Comparison of ENCODE assay signal across 8 cellular contexts in genomic region chr5:65925094-65925600, GRCh38. TPM values are rescaled to one million over a fixed set of nuclear protein-coding genes. Genes with fewer than 3 reads are reported as not detected.
DNase-seq lines count a peak whose midpoint lies in the region; ATAC-seq and TF ChIP-seq lines count a peak whose summit lies in the region.

No MANE protein-coding gene starts in this region.

- H3K4me3 ChIP-seq in Caco-2 (ENCODE audit: low read depth, low read length) (peak overlapping the region; percentile 78), fibroblast of pulmonary artery (replicated peaks; ENCODE audit: low read depth, low read length) (peak overlapping the region; percentile 62), subcutaneous abdominal adipose tissue (ENCODE audit: low read depth in 1 of 5, low read length in 5 of 5) (peak overlapping the region; percentile 81 to 92 (median 87))

- TF ChIP-seq CTCF in Caco-2 (IDR thresholded peaks at IDR 0.05; ENCODE audit: insufficient read depth in 1 of 2, low read depth in 1 of 2, low read length in 1 of 2, severe bottlenecking in 1 of 2, unreplicated experiment in 1 of 2) = no peak
- no peak for TF ChIP-seq CTCF in fibroblast of pulmonary artery (IDR thresholded peaks at IDR 0.05; ENCODE audit: low read length, missing control alignments)
- no peak for TF ChIP-seq CTCF in neural crest cell (conservative IDR thresholded peaks at IDR 0.05)

- H3K4me3 Mint-ChIP-seq in Caco-2 (ENCODE audit: unreplicated experiment) (peak overlapping the region; percentile 84), neural crest cell (peak overlapping the region; percentile 92)
- peak overlapping the region; percentile 90 for H3K4me3 Mint-ChIP-seq in activated T-helper 17 cell treated with anti-CD3 and anti-CD28 coated beads, Interleukin-2, amount 50 U/mL, for 72 hours

- no peaks in the 10 kb centered on the region for H3K9me3 Mint-ChIP-seq in Caco-2 (ENCODE audit: unreplicated experiment)
- no peaks in the 10 kb centered on the region for H3K9me3 Mint-ChIP-seq in activated T-helper 17 cell treated with anti-CD3 and anti-CD28 coated beads, Interleukin-2, amount 50 U/mL, for 72 hours
- H3K9me3 Mint-ChIP-seq in neural crest cell = no peaks in the 10 kb centered on the region

- H3K27ac Mint-ChIP-seq in Caco-2 (ENCODE audit: unreplicated experiment) (peak overlapping the region; percentile 97), neural crest cell (ENCODE audit: unreplicated experiment) (peak overlapping the region; percentile 98)
- peak overlapping the region; percentile 78 for H3K27ac Mint-ChIP-seq in activated T-helper 17 cell treated with anti-CD3 and anti-CD28 coated beads, Interleukin-2, amount 50 U/mL, for 72 hours

- intact Hi-C loops in Caco-2 (cut with micrococcal nuclease; ENCODE audit: unreplicated experiment) = loop anchor here (1.0 kb wide), 1 partner anchor 183 kb away; no protein-coding TSS in a partner anchor

- H3K9me3 ChIP-seq in Caco-2 = no peaks in the 10 kb centered on the region
- no peaks in the 10 kb centered on the region for H3K9me3 ChIP-seq in subcutaneous abdominal adipose tissue (ENCODE audit: control insufficient read depth in 5 of 5, low read length in 5 of 5)

- DNase-seq in Caco-2 = peak; percentile 67 to 70
- DNase-seq in HT-29 (ENCODE audit: low spot score) = peak; percentile 67
- DNase-seq in RKO (ENCODE audit: low spot score) = peak; percentile 73
- peak; percentile 78 for DNase-seq in fibroblast of pulmonary artery (ENCODE audit: low read depth)
- DNase-seq in neural crest cell (ENCODE audit: low read depth, low spot score) = no peak

- H3K36me3 ChIP-seq in Caco-2 (ENCODE audit: control insufficient read depth, insufficient read depth, low read length) (no peaks in the 10 kb centered on the region), subcutaneous abdominal adipose tissue (ENCODE audit: control insufficient read depth in 5 of 5, insufficient read depth in 5 of 5, low read length in 5 of 5) (no peaks in the 10 kb centered on the region)

- H3K27me3 ChIP-seq in Caco-2 (replicated peaks; ENCODE audit: control insufficient read depth, insufficient read depth, low read length) (no peaks in the 10 kb centered on the region), subcutaneous abdominal adipose tissue (ENCODE audit: control insufficient read depth in 5 of 5, insufficient read depth in 4 of 5, low read length in 5 of 5) (no peaks in the 10 kb centered on the region)

- H3K27me3 Mint-ChIP-seq in Caco-2 (ENCODE audit: insufficient read depth, unreplicated experiment) (no peaks in the 10 kb centered on the region), neural crest cell (ENCODE audit: low read depth) (no peaks in the 10 kb centered on the region)
- H3K27me3 Mint-ChIP-seq in activated T-helper 17 cell treated with anti-CD3 and anti-CD28 coated beads, Interleukin-2, amount 50 U/mL, for 72 hours = no peaks in the 10 kb centered on the region

- POLR2A ChIA-PET in Caco-2 (lab: Charles Lee) = interaction anchor here (0.7 to 1.1 kb wide), 3 partner anchors 10 to 219 kb away, joined by 3 to 5 read pairs (median 4); partner anchors contain the start of gene SREK1

- H3K4me1 Mint-ChIP-seq in Caco-2 (ENCODE audit: low read depth, unreplicated experiment) = peaks cover 26% of the 10 kb centered on the region
- peaks cover 21% of the 10 kb centered on the region for H3K4me1 Mint-ChIP-seq in activated T-helper 17 cell treated with anti-CD3 and anti-CD28 coated beads, Interleukin-2, amount 50 U/mL, for 72 hours
- H3K4me1 Mint-ChIP-seq in neural crest cell = peaks cover 30% of the 10 kb centered on the region

- peaks cover 25% of the 10 kb centered on the region for H3K36me3 Mint-ChIP-seq in Caco-2 (ENCODE audit: insufficient read depth, unreplicated experiment)
- peaks cover 8% of the 10 kb centered on the region for H3K36me3 Mint-ChIP-seq in activated T-helper 17 cell treated with anti-CD3 and anti-CD28 coated beads, Interleukin-2, amount 50 U/mL, for 72 hours (ENCODE audit: low read depth)
- no peaks in the 10 kb centered on the region for H3K36me3 Mint-ChIP-seq in neural crest cell (ENCODE audit: low read depth)

- peak overlapping the region; percentile 68 to 84 (median 82) for H3K9ac ChIP-seq in subcutaneous abdominal adipose tissue (ENCODE audit: low read length in 5 of 5)

- CTCF ChIA-PET in Caco-2 (lab: Charles Lee) = no interaction called here

- peak overlapping the region; percentile 93 for H3K27ac ChIP-seq in subcutaneous abdominal adipose tissue (ENCODE audit: low read depth, low read length)

- peak; percentile 47 for ATAC-seq in GM21360 (IDR thresholded peaks at IDR 0.05; ENCODE audit: unreplicated experiment)
- peak; percentile 62 for ATAC-seq in activated T-helper 17 cell treated with anti-CD3 and anti-CD28 coated beads, Interleukin-2, amount 50 U/mL, for 72 hours (replicated peaks)

- H3K4me1 ChIP-seq in Caco-2 (peaks cover 47% of the 10 kb centered on the region), subcutaneous abdominal adipose tissue (ENCODE audit: control insufficient read depth in 5 of 5, insufficient read depth in 5 of 5, low read length in 5 of 5) (peaks cover 0 to 33% (median 29%) of the 10 kb centered on the region in 5 donors)

- no TSS peak for BruUV-seq in Caco-2 (replicated peaks; lab: Mats Ljungman, UMichigan)

RNA-seq across cellular contexts. Expression of gene ERBIN, which starts 1.2 kb away (rescaled TPM):
- total RNA-seq in Caco-2 (2022) (47.2 and 48.4 TPM in 2 replicates), neural crest cell (51.2 and 52.2 TPM in 2 replicates)
- total RNA-seq in HT-29 (2014; rRNA removed; shearing (Covaris generic)) = 35.0 and 40.2 TPM in 2 replicates
- total RNA-seq in activated T-helper 17 cell treated with anti-CD3 and anti-CD28 coated beads, Interleukin-2, amount 50 U/mL, for 72 hours = 10 to 100 TPM; 40.0 to 43.9 TPM
